ENCODE assay signal across 7 cellular contexts in genomic region chr3:33440328-33440577, GRCh38. TPM values are rescaled to one million over a fixed set of nuclear protein-coding genes. Genes with fewer than 3 reads are reported as not detected.
DNase-seq lines count a peak whose midpoint lies in the region; ATAC-seq and TF ChIP-seq lines count a peak whose summit lies in the region.

Gene UBP1 (minus strand): TSS chr3:33440405. CDS start chr3:33439848, 557 bp downstream.

- no peaks in the 10 kb centered on the region for H3K27me3 Mint-ChIP-seq in activated CD4-positive, alpha-beta memory T cell treated with anti-CD3 and anti-CD28 coated beads, Interleukin-2, amount 10 ng/mL, durations not matched to agents 7 days and 5 days

- peak within 1 kb of the TSS; percentile 83 for H3K4me3 ChIP-seq in fibroblast of mammary gland (ENCODE audit: control insufficient read depth, low read depth, low read length)

- no peaks in the 10 kb centered on the region for H3K9me3 Mint-ChIP-seq in activated CD4-positive, alpha-beta memory T cell treated with anti-CD3 and anti-CD28 coated beads, Interleukin-2, amount 10 ng/mL, durations not matched to agents 7 days and 5 days

- H3K36me3 Mint-ChIP-seq in activated CD4-positive, alpha-beta memory T cell treated with anti-CD3 and anti-CD28 coated beads, Interleukin-2, amount 10 ng/mL, durations not matched to agents 7 days and 5 days (ENCODE audit: low read depth) = peaks cover 6% of the 10 kb centered on the region

- H3K4me1 Mint-ChIP-seq in activated CD4-positive, alpha-beta memory T cell treated with anti-CD3 and anti-CD28 coated beads, Interleukin-2, amount 10 ng/mL, durations not matched to agents 7 days and 5 days = peaks cover 47% of the 10 kb centered on the region

- CTCF ChIA-PET in activated CD4-positive, alpha-beta memory T cell treated with anti-CD3 and anti-CD28 coated beads, Interleukin-2, amount 10 ng/mL, durations not matched to agents 7 days and 5 days (lab: Charles Lee) = interaction anchor here (0.7 to 1.7 kb wide), 7 partner anchors 11 to 358 kb away, joined by 3 to 11 read pairs (median 4); partner anchors contain the start of gene PDCD6IP

- ATAC-seq in HG03108 (IDR thresholded peaks at IDR 0.05; ENCODE audit: unreplicated experiment) = peak; percentile 82
- ATAC-seq in GM18909 (IDR thresholded peaks at IDR 0.05; ENCODE audit: poor library complexity, unreplicated experiment) = no peak

- DNase-seq in activated CD4-positive, alpha-beta memory T cell treated with anti-CD3 and anti-CD28 coated beads, Interleukin-2, amount 10 ng/mL, durations not matched to agents 7 days and 5 days = no peak
- no peak for DNase-seq in fibroblast of mammary gland (ENCODE audit: low read depth)
- DNase-seq in occipital lobe (lab: John Stamatoyannopoulos, UW) = no peak
- DNase-seq in DMS79 (lab: John Stamatoyannopoulos, UW) = no peak
- no peak for DNase-seq in activated effector memory CD4-positive, alpha-beta T cell treated with anti-CD3 and anti-CD28 coated beads, Interleukin-2, amount 50 U/mL, for 16 hours

- no peak for TF ChIP-seq CTCF in fibroblast of mammary gland (conservative IDR thresholded peaks at IDR 0.05; ENCODE audit: control insufficient read depth, insufficient read depth, low read depth, low read length)

- peak within 1 kb of the TSS; percentile 99 for H3K4me3 Mint-ChIP-seq in activated CD4-positive, alpha-beta memory T cell treated with anti-CD3 and anti-CD28 coated beads, Interleukin-2, amount 10 ng/mL, durations not matched to agents 7 days and 5 days

- POLR2A ChIA-PET in activated CD4-positive, alpha-beta memory T cell treated with anti-CD3 and anti-CD28 coated beads, Interleukin-2, amount 10 ng/mL, durations not matched to agents 7 days and 5 days (lab: Charles Lee) = interaction anchor here (0.7 to 5.2 kb wide), 23 partner anchors 10 to 1908 kb away, joined by 3 to 42 read pairs (median 4); partner anchors contain the start of genes CNOT10, CRTAP, DYNC1LI1 and PDCD6IP

- peak within 1 kb of the TSS; percentile 100 for H3K27ac Mint-ChIP-seq in activated CD4-positive, alpha-beta memory T cell treated with anti-CD3 and anti-CD28 coated beads, Interleukin-2, amount 10 ng/mL, durations not matched to agents 7 days and 5 days

RNA-seq across cellular contexts. Expression of gene UBP1, which starts in this region (rescaled TPM):
- total RNA-seq in activated CD4-positive, alpha-beta memory T cell treated with anti-CD3 and anti-CD28 coated beads, Interleukin-2, amount 10 ng/mL, durations not matched to agents 7 days and 5 days = 10 to 100 TPM; 56.1 to 59.8 TPM
- total RNA-seq in occipital lobe = 81.9 TPM
